Comparison of ENCODE assay signal across 21 cellular contexts in genomic region chr10:12790270-12790669, GRCh38.
A peak's percentile ranks its signal among the peaks of the same experiment; 100 is the strongest.
DNase-seq lines count a peak whose midpoint lies in the region; ATAC-seq, FAIRE-seq and TF ChIP-seq lines count a peak whose summit lies in the region.
"Had no signal": no experiment of that assay in that cellular context is flagged by ENCODE, and none has a peak within 500 bp of the region (broad histone marks: within the 10 kb centered on the region; RNA-seq: fewer than 3 reads in every experiment).

No MANE protein-coding gene starts in this region.

- POLR2A ChIA-PET in HepG2 (lab: Yijun Ruan, JAX): no interaction called here
- POLR2A ChIA-PET in activated CD4-positive, alpha-beta T cell treated with anti-CD3 and anti-CD28 coated beads for 36 hours (lab: Charles Lee): no interaction called here

- WGBS in HepG2 (ENCODE audit: low lambda C conversion rate): 32% methylated on average over 3 of the region's 3 CpGs
- 80% methylated on average over 2 of the region's 3 CpGs for WGBS in right lobe of liver (ENCODE audit: insufficient coverage, low coverage, low lambda C conversion rate, missing lambda C conversion rate)

- H3K36me3 ChIP-seq in HepG2 (replicated peaks in 1 of 2; ENCODE audit: control insufficient read depth in 1 of 2, insufficient read depth in 2 of 2, low read length in 2 of 2): no peaks in the 10 kb centered on the region
- H3K36me3 ChIP-seq in right lobe of liver: no peaks in the 10 kb centered on the region

- H3K4me2 ChIP-seq in HepG2 (ENCODE audit: low read depth, low read length): no peak overlapping the region
- H3K4me2 ChIP-seq: A549; BLaER1 treated with 17β-estradiol and CSF1 and Interleukin-3, amounts not matched to agents 10 nM and 100 nM had no signal

- no peak overlapping the region for H2AFZ ChIP-seq in HepG2 (ENCODE audit: low read length)

- no peak for FAIRE-seq in HepG2 (lab: Jason Lieb, UNC)
- FAIRE-seq: A549, D721Med, G401.6, GM12891, GM19239 had no signal

- TF ChIP-seq CTCF in HepG2 (CRISPR knock-in tag; IDR thresholded peaks at IDR 0.05) (no peak), right lobe of liver (IDR thresholded peaks at IDR 0.05) (no peak)

- H3K9ac ChIP-seq in HepG2 (ENCODE audit: insufficient read depth, low read depth, low read length): no peak overlapping the region
- H3K9ac ChIP-seq: BLaER1 treated with 17β-estradiol and CSF1 and Interleukin-3, amounts not matched to agents 10 nM and 100 nM had no signal

- H3K79me2 ChIP-seq in HepG2 (ENCODE audit: insufficient read depth, low read length): no peaks in the 10 kb centered on the region

- no peaks in the 10 kb centered on the region for H3K4me1 Mint-ChIP-seq in activated CD4-positive, alpha-beta T cell treated with anti-CD3 and anti-CD28 coated beads for 36 hours
- H3K4me1 Mint-ChIP-seq: B cell had no signal

- H3K9me3 ChIP-seq in HepG2 (ENCODE audit: low read length): peaks cover 4% of the 10 kb centered on the region; the same call in 1 of the 2 replicates
- no peaks in the 10 kb centered on the region for H3K9me3 ChIP-seq in right lobe of liver
- H3K9me3 ChIP-seq: A549, Caco-2 had no signal

- peaks cover 1 to 4% of the 10 kb centered on the region in 2 experiments; a peak in 1 of 5 replicates for H3K27me3 ChIP-seq in HepG2 (ENCODE audit: control insufficient read depth in 1 of 2, insufficient read depth in 2 of 2, low read length in 2 of 2)
- H3K27me3 ChIP-seq in right lobe of liver: no peaks in the 10 kb centered on the region
- H3K27me3 ChIP-seq: BLaER1 treated with 17β-estradiol and CSF1 and Interleukin-3, amounts not matched to agents 10 nM and 100 nM had no signal

- ATAC-seq in HepG2 (no peak), right lobe of liver (no peak)
- ATAC-seq in activated CD4-positive, alpha-beta T cell treated with anti-CD3 and anti-CD28 coated beads for 36 hours: no peak
- ATAC-seq: A549; CD8-positive, alpha-beta T cell had no signal

- H3K4me3 ChIP-seq in HepG2 (replicated peaks in 1 of 3; ENCODE audit: insufficient read depth in 1 of 3, low read depth in 2 of 3, low read length in 3 of 3) (no peak overlapping the region), right lobe of liver (no peak overlapping the region)
- H3K4me3 ChIP-seq: A549; BLaER1 treated with 17β-estradiol and CSF1 and Interleukin-3, amounts not matched to agents 10 nM and 100 nM had no signal

- no peaks in the 10 kb centered on the region for H4K20me1 ChIP-seq in HepG2 (ENCODE audit: insufficient read depth, low read length)
- H4K20me1 ChIP-seq: BLaER1 treated with 17β-estradiol and CSF1 and Interleukin-3, amounts not matched to agents 10 nM and 100 nM had no signal

- TF ChIP-seq POLR2A in HepG2 (IDR thresholded peaks at IDR 0.05; ENCODE audit: insufficient read depth in 1 of 2, low read depth in 2 of 2, low read length in 2 of 2) (no peak), right lobe of liver (IDR thresholded peaks at IDR 0.05) (no peak)

- BruUV-seq in HepG2 (replicated peaks; lab: Mats Ljungman, UMichigan): no TSS peak

- H3K27me3 Mint-ChIP-seq in activated CD4-positive, alpha-beta T cell treated with anti-CD3 and anti-CD28 coated beads for 36 hours: no peaks in the 10 kb centered on the region
- H3K27me3 Mint-ChIP-seq: B cell; CD4-positive, alpha-beta T cell had no signal

- H3K36me3 Mint-ChIP-seq in activated CD4-positive, alpha-beta T cell treated with anti-CD3 and anti-CD28 coated beads for 36 hours (ENCODE audit: low read depth): peaks cover 16% of the 10 kb centered on the region

- no peak overlapping the region for H3K27ac ChIP-seq in HepG2 (ENCODE audit: extremely low read length, insufficient read depth, low read length)
- no peak overlapping the region for H3K27ac ChIP-seq in right lobe of liver
- peak overlapping the region; percentile 24 for H3K27ac ChIP-seq in cingulate gyrus (ENCODE audit: low read depth, low read length)
- H3K27ac ChIP-seq: 22Rv1; A549; BLaER1 treated with 17β-estradiol and CSF1 and Interleukin-3, amounts not matched to agents 10 nM and 100 nM; C4-2B had no signal

- CTCF ChIA-PET in HepG2 (lab: Yijun Ruan, JAX; ENCODE audit: low intra/inter-chr PET ratio, low total read pairs): no interaction called here
- CTCF ChIA-PET in activated CD4-positive, alpha-beta T cell treated with anti-CD3 and anti-CD28 coated beads for 36 hours (lab: Charles Lee): no interaction called here

- no peaks in the 10 kb centered on the region for H3K9me3 Mint-ChIP-seq in activated CD4-positive, alpha-beta T cell treated with anti-CD3 and anti-CD28 coated beads for 36 hours (ENCODE audit: low read depth)
- H3K9me3 Mint-ChIP-seq: CD4-positive, alpha-beta T cell; CD8-positive, alpha-beta T cell had no signal

- DNase-seq in HepG2 (ENCODE audit: low spot score) (no peak), right lobe of liver (no peak)
- DNase-seq in activated CD4-positive, alpha-beta T cell treated with anti-CD3 and anti-CD28 coated beads for 36 hours: no peak
- DNase-seq in activated CD4-positive, alpha-beta T cell treated with anti-CD3 and anti-CD28 coated beads, Interleukin-2, amount 50 U/mL, for 48 hours: no peak
- DNase-seq: AML-193; Caco-2; Calu3; CD4-positive, alpha-beta T cell; CD8-positive, alpha-beta T cell; DMS79 treated with DMSO at 0.1 percent for 48 hours; GF-D8 had no signal

- H3K4me3 Mint-ChIP-seq in activated CD4-positive, alpha-beta T cell treated with anti-CD3 and anti-CD28 coated beads for 36 hours: no peak overlapping the region
- H3K4me3 Mint-ChIP-seq: B cell; CD4-positive, alpha-beta T cell; CD8-positive, alpha-beta T cell had no signal

- intact Hi-C loops in HepG2 (cut with micrococcal nuclease; ENCODE audit: unreplicated experiment) (no loop called here), right lobe of liver (cut with DNase I) (no loop called here)
- intact Hi-C loops in activated CD4-positive, alpha-beta T cell treated with anti-CD3 and anti-CD28 coated beads for 36 hours (cut with DNase I, micrococcal nuclease): no loop called here

- TF ChIP-seq EP300 in HepG2 (IDR thresholded peaks at IDR 0.05; ENCODE audit: low read depth in 2 of 2, low read length in 2 of 2) (no peak), HepG2 (CRISPR knock-in tag; IDR thresholded peaks at IDR 0.05; ENCODE audit: borderline replicate concordance) (no peak)

- no peak for TF ChIP-seq RAD21 in HepG2 (CRISPR knock-in tag; IDR thresholded peaks at IDR 0.05)

- in situ Hi-C loops in HepG2 (cut with HindIII; ENCODE audit: extremely low pct_ligation_motif_present, low pct_unique_long_range_greater_than_20kb): no loop called here

- H3K4me1 ChIP-seq in HepG2 (ENCODE audit: insufficient read depth, low read length) (peaks cover 14% of the 10 kb centered on the region), right lobe of liver (no peaks in the 10 kb centered on the region)
- H3K4me1 ChIP-seq: A549 had no signal

- H3K27ac Mint-ChIP-seq in activated CD4-positive, alpha-beta T cell treated with anti-CD3 and anti-CD28 coated beads for 36 hours: no peak overlapping the region
- H3K27ac Mint-ChIP-seq: B cell; CD4-positive, alpha-beta T cell; CD8-positive, alpha-beta T cell had no signal

TF ChIP-seq in HepG2, 621 proteins besides CTCF, POLR2A, EP300 and RAD21 (continues in another document):
- TF ChIP-seq ZNF879 (CRISPR knock-in tag; IDR thresholded peaks at IDR 0.05): no peak
- no peak for TF ChIP-seq RBFOX2 (IDR thresholded peaks at IDR 0.05; ENCODE audit: low read depth, low read length)
- TF ChIP-seq ATF7 (IDR thresholded peaks at IDR 0.05): peak; percentile 76
- TF ChIP-seq ATF7 (CRISPR knock-in tag; IDR thresholded peaks at IDR 0.05): no peak
- TF ChIP-seq RARA (CRISPR knock-in tag; IDR thresholded peaks at IDR 0.05): no peak
- TF ChIP-seq MTF1 (CRISPR knock-in tag; IDR thresholded peaks at IDR 0.05): no peak
- no peak for TF ChIP-seq AKNA (CRISPR knock-in tag; IDR thresholded peaks at IDR 0.05; ENCODE audit: borderline replicate concordance)
